20 cellular contexts compared by ENCODE assay signal in the genomic region with DNA sequence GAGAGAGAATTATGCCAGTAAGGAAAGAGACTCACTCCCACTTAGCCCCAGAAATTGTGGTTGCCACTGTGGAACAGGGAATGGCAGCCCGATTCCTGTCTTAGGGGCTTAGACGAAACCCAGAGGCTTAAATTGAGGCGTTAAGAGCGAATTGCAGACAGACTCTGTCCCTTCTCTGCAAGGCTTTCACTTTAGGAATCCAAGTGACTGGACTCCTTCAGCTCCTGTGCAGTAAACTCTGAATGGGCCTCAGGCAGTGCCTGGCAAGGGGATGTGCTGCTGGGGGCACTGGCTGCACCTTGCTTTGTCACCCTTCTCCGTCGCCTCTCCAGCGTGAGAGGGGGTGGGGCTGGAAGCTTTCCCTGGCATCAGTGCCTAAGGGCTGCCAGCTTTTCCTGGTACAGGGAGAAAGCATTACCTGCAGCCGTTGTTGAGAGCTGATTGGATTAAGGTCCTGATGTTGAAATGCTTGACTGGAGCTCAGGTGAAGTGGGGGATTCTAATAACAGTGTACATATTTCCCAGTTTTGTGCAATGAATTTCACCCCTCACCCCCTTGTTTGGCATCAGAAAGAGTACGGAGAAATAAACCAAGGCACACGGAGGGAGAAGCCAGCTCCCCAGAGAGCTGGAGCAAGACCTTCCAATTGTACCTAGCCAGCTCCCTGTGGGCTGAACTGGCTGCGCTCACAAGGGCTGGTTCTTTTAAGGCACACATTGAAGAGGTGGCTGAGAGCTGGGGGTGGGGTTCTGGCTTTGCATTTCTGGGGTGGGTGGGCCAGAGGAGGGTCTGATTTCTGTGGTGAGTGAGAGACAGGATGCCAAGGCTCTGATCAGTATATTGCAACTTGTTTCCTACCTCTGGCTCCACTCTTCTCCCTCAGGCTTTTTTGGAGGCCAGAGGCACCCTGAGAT. TPM values are rescaled to one million over a fixed set of nuclear protein-coding genes. Genes with fewer than 3 reads are reported as not detected.
DNase-seq lines count a peak whose midpoint lies in the region; TF ChIP-seq lines count a peak whose summit lies in the region.
"Had no signal": no experiment of that assay in that cellular context is flagged by ENCODE, and none has a peak within 500 bp of the region (broad histone marks: within the 10 kb centered on the region; RNA-seq: fewer than 3 reads in every experiment).

No MANE protein-coding gene starts in this region.

- H3K27ac ChIP-seq in cingulate gyrus (ENCODE audit: low read depth, low read length) (peak overlapping the region; percentile 91), neural progenitor cell (no peak overlapping the region)
- H3K27ac ChIP-seq: foreskin keratinocyte, parathyroid adenoma had no signal

- DNase-seq in G401 (ENCODE audit: low spot score) (peak; percentile 71), NCI-H2107 treated with DMSO at 0.1 percent for 48 hours (lab: John Stamatoyannopoulos, UW; ENCODE audit: unreplicated experiment) (peak; percentile 26), neural progenitor cell (ENCODE audit: low spot score) (peak; percentile 7), NCI-H1436 treated with DMSO at 0.1 percent for 48 hours (lab: John Stamatoyannopoulos, UW) (no peak), HUDEP-2 (lab: John Stamatoyannopoulos, UW; ENCODE audit: unreplicated experiment in 76 of 76) (no peak), DMS53 (lab: John Stamatoyannopoulos, UW) (no peak)
- DNase-seq in activated CD4-positive, alpha-beta memory T cell treated with anti-CD3 and anti-CD28 coated beads for 36 hours = no peak
- DNase-seq: activated naive CD4-positive, alpha-beta T cell treated with anti-CD3 and anti-CD28 coated beads, Interleukin-2, amount 50 U/mL, for 16 hours; effector memory CD4-positive, alpha-beta T cell; foreskin keratinocyte; HCEC 1CT; immature natural killer cell; IMR-90; NCI-H1436; NK-92 treated with Interleukin-12 subunit alpha and Interleukin-12 subunit beta, amount 100 ng/mL, for 24 hours; SHP77 treated with DMSO at 0.1 percent for 48 hours; stimulated activated CD4-positive, alpha-beta T cell treated with anti-CD3 and anti-CD28 coated beads, Interleukin-12 subunit alpha, Interleukin-12 subunit beta, amount 100 ng/mL, for 4 hours had no signal

- H3K79me2 ChIP-seq in neural progenitor cell (ENCODE audit: low read depth) = no peaks in the 10 kb centered on the region
- H3K79me2 ChIP-seq: parathyroid adenoma had no signal

- peaks cover 33% of the 10 kb centered on the region for H3K4me1 Mint-ChIP-seq in neural progenitor cell
- peaks cover 4% of the 10 kb centered on the region for H3K4me1 Mint-ChIP-seq in activated CD4-positive, alpha-beta memory T cell treated with anti-CD3 and anti-CD28 coated beads for 36 hours (ENCODE audit: low read depth)

- peaks cover 22% of the 10 kb centered on the region for H3K27me3 Mint-ChIP-seq in neural progenitor cell (ENCODE audit: insufficient read depth, low read depth)
- H3K27me3 Mint-ChIP-seq in activated CD4-positive, alpha-beta memory T cell treated with anti-CD3 and anti-CD28 coated beads for 36 hours = peaks cover 55% of the 10 kb centered on the region

- peaks cover 10% of the 10 kb centered on the region for H3K27me3 ChIP-seq in neural progenitor cell

- no peak for TF ChIP-seq CTCF in neural progenitor cell (IDR thresholded peaks at IDR 0.05)

- CTCF ChIA-PET in activated CD4-positive, alpha-beta memory T cell treated with anti-CD3 and anti-CD28 coated beads for 36 hours (lab: Charles Lee) = interaction anchor here (5.9 kb wide), 1 partner anchor 25 kb away, joined by 36 read pairs; no protein-coding TSS in a partner anchor

- H3K9me3 Mint-ChIP-seq in neural progenitor cell = no peaks in the 10 kb centered on the region
- H3K9me3 Mint-ChIP-seq in activated CD4-positive, alpha-beta memory T cell treated with anti-CD3 and anti-CD28 coated beads for 36 hours = no peaks in the 10 kb centered on the region
- H3K9me3 Mint-ChIP-seq: immature natural killer cell; T-helper 2 cell treated with Interferon-gamma antibody and Interleukin-4, amounts not matched to agents 5 μg/mL and 100 μg/mL, for 36 hours had no signal

- peaks cover 20% of the 10 kb centered on the region for H3K4me1 ChIP-seq in neural progenitor cell
- H3K4me1 ChIP-seq: foreskin keratinocyte, parathyroid adenoma had no signal

- peaks cover 19% of the 10 kb centered on the region for H4K20me1 ChIP-seq in neural progenitor cell (ENCODE audit: low read depth)

- H3F3A ChIP-seq in neural progenitor cell (ENCODE audit: low read depth) = peaks cover 28% of the 10 kb centered on the region

- H3K9ac ChIP-seq in neural progenitor cell = no peak overlapping the region
- H3K9ac ChIP-seq: parathyroid adenoma had no signal

- intact Hi-C loops in activated CD4-positive, alpha-beta memory T cell treated with anti-CD3 and anti-CD28 coated beads for 36 hours (cut with micrococcal nuclease) = no loop called here

- no peak overlapping the region for H3K4me3 ChIP-seq in neural progenitor cell

- POLR2A ChIA-PET in activated CD4-positive, alpha-beta memory T cell treated with anti-CD3 and anti-CD28 coated beads for 36 hours (lab: Charles Lee) = no interaction called here

- peak overlapping the region; percentile 83 for H3K4me3 Mint-ChIP-seq in neural progenitor cell
- no peak overlapping the region for H3K4me3 Mint-ChIP-seq in activated CD4-positive, alpha-beta memory T cell treated with anti-CD3 and anti-CD28 coated beads for 36 hours
- H3K4me3 Mint-ChIP-seq: immature natural killer cell; T-helper 2 cell treated with Interferon-gamma antibody and Interleukin-4, amounts not matched to agents 5 μg/mL and 100 μg/mL, for 36 hours had no signal

- no peaks in the 10 kb centered on the region for H3K9me3 ChIP-seq in neural progenitor cell (ENCODE audit: low read depth)

- H3K36me3 ChIP-seq in neural progenitor cell = no peaks in the 10 kb centered on the region

- no peak overlapping the region for H3K4me2 ChIP-seq in neural progenitor cell

- no peak overlapping the region for H2AFZ ChIP-seq in neural progenitor cell (replicated peaks)
- H2AFZ ChIP-seq: parathyroid adenoma had no signal

- H3K27ac Mint-ChIP-seq in neural progenitor cell = no peak overlapping the region
- no peak overlapping the region for H3K27ac Mint-ChIP-seq in activated CD4-positive, alpha-beta memory T cell treated with anti-CD3 and anti-CD28 coated beads for 36 hours
- H3K27ac Mint-ChIP-seq: immature natural killer cell; T-helper 2 cell treated with Interferon-gamma antibody and Interleukin-4, amounts not matched to agents 5 μg/mL and 100 μg/mL, for 36 hours had no signal

- no peaks in the 10 kb centered on the region for H3K36me3 Mint-ChIP-seq in neural progenitor cell
- H3K36me3 Mint-ChIP-seq in activated CD4-positive, alpha-beta memory T cell treated with anti-CD3 and anti-CD28 coated beads for 36 hours = no peaks in the 10 kb centered on the region
- H3K36me3 Mint-ChIP-seq: immature natural killer cell had no signal

- in situ Hi-C loops in G401 (cut with HindIII; ENCODE audit: low sequenced_read_pairs) = no loop called here

RNA-seq across cellular contexts. Expression of a gene that starts 39.7 kb away (rescaled TPM):
- total RNA-seq in G401 (2014; rRNA removed; shearing (Covaris generic)) = not detected in 2 replicates
- total RNA-seq in neural progenitor cell (ENCODE audit: low replicate concordance) = 2.5 and 3.7 TPM in 2 replicates
- under 1 TPM; 0.24 to 0.27 TPM for total RNA-seq in activated CD4-positive, alpha-beta memory T cell treated with anti-CD3 and anti-CD28 coated beads for 36 hours

Comparison
In these comparisons a context has a peak if more than half of its experiments do, and no peak if none do; other contexts are left out.
1. DNase-seq: peak in G401 (single experiment), NCI-H2107 treated with DMSO at 0.1 percent for 48 hours (single experiment) and neural progenitor cell (single experiment); none in activated CD4-positive, alpha-beta memory T cell treated with anti-CD3 and anti-CD28 coated beads for 36 hours (single experiment), NCI-H1436 treated with DMSO at 0.1 percent for 48 hours (single experiment), HUDEP-2 (0 of 76) and DMS53 (single experiment).